In the genomic region with DNA sequence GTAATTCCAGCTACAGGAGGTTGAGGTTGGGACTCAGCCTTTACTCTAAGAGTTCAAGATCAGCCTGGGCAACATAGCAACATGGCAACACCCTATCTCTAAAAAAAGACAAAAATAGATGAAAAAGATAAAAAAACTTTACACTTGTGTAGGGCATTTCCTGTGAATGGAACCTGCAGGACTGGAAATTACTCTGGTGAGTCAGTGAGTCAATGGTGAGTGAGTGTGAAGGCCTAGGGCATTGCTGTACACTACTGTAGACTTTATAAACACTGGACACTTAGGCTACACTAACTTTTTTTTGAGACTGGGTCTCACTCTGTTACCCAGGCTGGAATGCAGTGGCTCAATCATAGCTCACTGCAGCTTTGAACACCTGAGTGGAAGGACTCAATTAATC, we compare ENCODE assay signal across 19 cellular contexts. TPM values are rescaled to one million over a fixed set of nuclear protein-coding genes. Genes with fewer than 3 reads are reported as not detected.
DNase-seq lines count a peak whose midpoint lies in the region; ATAC-seq, FAIRE-seq and TF ChIP-seq lines count a peak whose summit lies in the region.
"Had no signal": no experiment of that assay in that cellular context is flagged by ENCODE, and none has a peak within 500 bp of the region (broad histone marks: within the 10 kb centered on the region; RNA-seq: fewer than 3 reads in every experiment).

No MANE protein-coding gene starts in this region.

- peaks cover 47% of the 10 kb centered on the region for H3K4me1 ChIP-seq in A549
- H3K4me1 ChIP-seq: ascending aorta had no signal

- no peaks in the 10 kb centered on the region for H3K36me3 Mint-ChIP-seq in HFFc6 (ENCODE audit: low read depth)
- H3K36me3 Mint-ChIP-seq: naive B cell, WTC11 had no signal

- peak overlapping the region; percentile 71 for H3K27ac Mint-ChIP-seq in HFFc6
- H3K27ac Mint-ChIP-seq: dendritic cell treated with granulocyte-macrophage colony-stimulating factor and Interleukin-4, amounts not matched to agents 40 ng/mL and 50 ng/mL, for 4 days; naive B cell; WTC11 had no signal

- POLR2A ChIA-PET in A549 (lab: Yijun Ruan, JAX): no interaction called here

- peak overlapping the region; percentile 91 to 97; a peak in 5 of 6 replicates for H3K27ac ChIP-seq in A549
- H3K27ac ChIP-seq: ascending aorta had no signal

- H3K4me3 Mint-ChIP-seq in HFFc6: no peak overlapping the region
- H3K4me3 Mint-ChIP-seq: dendritic cell treated with granulocyte-macrophage colony-stimulating factor and Interleukin-4, amounts not matched to agents 40 ng/mL and 50 ng/mL, for 4 days; naive B cell; WTC11 had no signal

- H3K4me2 ChIP-seq in A549: peak overlapping the region; percentile 17; the same call in 1 of the 3 replicates

- no peak for TF ChIP-seq EP300 in A549 (IDR thresholded peaks at IDR 0.05)

- TF ChIP-seq POLR2A in A549 (IDR thresholded peaks at IDR 0.05; ENCODE audit: low read length): no peak

- DNase-seq in A549 (ENCODE audit: low read depth in 1 of 2, low spot score in 1 of 2) (no peak), HFFc6 (peak; percentile 85), amniotic epithelial cell (ENCODE audit: low read depth) (peak; percentile 80), foreskin fibroblast (peak; percentile 61 to 66), NCI-H2081 (lab: John Stamatoyannopoulos, UW) (no peak), NCI-H187 treated with DMSO at 0.1 percent for 48 hours (lab: John Stamatoyannopoulos, UW) (no peak), cerebellum (ENCODE audit: low spot score) (no peak)
- DNase-seq in activated naive CD4-positive, alpha-beta T cell (lab: John Stamatoyannopoulos, UW): no peak
- DNase-seq: activated effector memory CD4-positive, alpha-beta T cell treated with Interleukin-2 at 50 U/mL for 16 hours; COR-L47; naive B cell; NCI-H146; posterior cingulate gyrus had no signal

- TF ChIP-seq CTCF in A549 (IDR thresholded peaks at IDR 0.05) (no peak), HFFc6 (IDR thresholded peaks at IDR 0.05) (no peak), foreskin fibroblast (IDR thresholded peaks at IDR 0.05; ENCODE audit: low read depth, low read length) (no peak)

- CTCF ChIA-PET in A549 (lab: Yijun Ruan, JAX): interaction anchor here (1.4 to 1.9 kb wide), 3 partner anchors 9 to 28 kb away, joined by 4 to 5 read pairs (median 5); a partner anchor contains a TSS

- H3K27me3 Mint-ChIP-seq in HFFc6 (ENCODE audit: insufficient read depth): peaks cover 3% of the 10 kb centered on the region; the same call in 1 of the 2 replicates

- H3K9me3 ChIP-seq in A549: no peaks in the 10 kb centered on the region
- H3K9me3 ChIP-seq: ascending aorta had no signal

- TF ChIP-seq RAD21 in A549 (conservative IDR thresholded peaks at IDR 0.05 in 1 of 2, IDR thresholded peaks at IDR 0.05 in 1 of 2): no peak

- no peaks in the 10 kb centered on the region for H3K9me3 Mint-ChIP-seq in HFFc6
- H3K9me3 Mint-ChIP-seq: dendritic cell treated with granulocyte-macrophage colony-stimulating factor and Interleukin-4, amounts not matched to agents 40 ng/mL and 50 ng/mL, for 4 days; naive B cell had no signal

- H3K4me1 Mint-ChIP-seq in HFFc6 (ENCODE audit: low read depth): peaks cover 48% of the 10 kb centered on the region
- H3K4me1 Mint-ChIP-seq: naive B cell had no signal

- H3K4me3 ChIP-seq in A549 (no peak overlapping the region), foreskin fibroblast (ENCODE audit: low read depth in 1 of 2, low read length in 2 of 2) (no peak overlapping the region)
- H3K4me3 ChIP-seq: ascending aorta had no signal

- no peak for FAIRE-seq in A549 (lab: Jason Lieb, UNC)

- ATAC-seq in A549: no peak
- ATAC-seq: WTC11 had no signal

TF ChIP-seq in A549, 52 proteins besides CTCF, POLR2A, EP300 and RAD21:
- no peak for TF ChIP-seq PHF8 (IDR thresholded peaks at IDR 0.05; ENCODE audit: borderline replicate concordance, low read depth)
- TF ChIP-seq, protein P1, sequence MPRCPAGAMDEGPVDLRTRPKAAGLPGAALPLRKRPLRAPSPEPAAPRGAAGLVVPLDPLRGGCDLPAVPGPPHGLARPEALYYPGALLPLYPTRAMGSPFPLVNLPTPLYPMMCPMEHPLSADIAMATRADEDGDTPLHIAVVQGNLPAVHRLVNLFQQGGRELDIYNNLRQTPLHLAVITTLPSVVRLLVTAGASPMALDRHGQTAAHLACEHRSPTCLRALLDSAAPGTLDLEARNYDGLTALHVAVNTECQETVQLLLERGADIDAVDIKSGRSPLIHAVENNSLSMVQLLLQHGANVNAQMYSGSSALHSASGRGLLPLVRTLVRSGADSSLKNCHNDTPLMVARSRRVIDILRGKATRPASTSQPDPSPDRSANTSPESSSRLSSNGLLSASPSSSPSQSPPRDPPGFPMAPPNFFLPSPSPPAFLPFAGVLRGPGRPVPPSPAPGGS (IDR thresholded peaks at IDR 0.05): no peak
- no peak for TF ChIP-seq EHF (CRISPR knock-in tag; IDR thresholded peaks at IDR 0.05)
- TF ChIP-seq FOXS1 (CRISPR knock-in tag; IDR thresholded peaks at IDR 0.05): no peak
- no peak for TF ChIP-seq HOXB13 (CRISPR knock-in tag; IDR thresholded peaks at IDR 0.05; ENCODE audit: low read depth)
- TF ChIP-seq ZFP36 (IDR thresholded peaks at IDR 0.05; ENCODE audit: borderline replicate concordance, partially characterized antibody): no peak
- no peak for TF ChIP-seq FOSL2 (IDR thresholded peaks at IDR 0.05)
- TF ChIP-seq FOSL2 (CRISPR knock-in tag; IDR thresholded peaks at IDR 0.05): peak; percentile 19; the same call in 1 of the 2 replicates
TF ChIP-seq in A549: peak in this region for 1.

RNA-seq across cellular contexts. Expression of a gene that starts 19.5 kb away (rescaled TPM):
- polyA plus RNA-seq in A549 (2011; rRNA removed): 2.9 and 3.2 TPM in 2 replicates
- 10.5 and 13.8 TPM in 2 replicates for polyA plus RNA-seq in A549 (2012; cell fraction: cytosol; rRNA removed)
- polyA plus RNA-seq in A549 (2012; cell fraction: nucleus; rRNA removed): 24.0 and 29.6 TPM in 2 replicates
- 17.4 to 24.1 TPM (median 22.0 TPM) in 3 replicates for polyA plus RNA-seq in A549 (2017; fragmentation: RNase III; extraction: RNeasy Plus Mini Kit Qiagen cat#74134 plus additional on column Dnase treatment)
- 3.4 and 5.7 TPM in 2 replicates for polyA minus RNA-seq in A549 (2011; rRNA and poly(A)+ RNA removed)
- total RNA-seq in HFFc6 (2021; fragmentation: NEBNext Ultra II Directional; extraction: Animal tissue kit (Norgen Biotek cat#: 25700)): 1 to 10 TPM; 4.6 to 6.7 (median 4.9) TPM
- total RNA-seq in cerebellum: 1.4 TPM
- total RNA-seq: ascending aorta had no signal

RNA-seq across cellular contexts. Expression of a gene that starts 32.6 kb away (rescaled TPM):
- polyA plus RNA-seq in A549 (2011; rRNA removed): 0.09 and 0.19 TPM in 2 replicates
- polyA plus RNA-seq in A549 (2012; cell fraction: cytosol; rRNA removed): 0.07 and 0.14 TPM in 2 replicates
- polyA plus RNA-seq in A549 (2012; cell fraction: nucleus; rRNA removed): 1.2 and 1.9 TPM in 2 replicates
- 0.67 to 1.6 TPM (median 0.93 TPM) in 3 replicates for polyA plus RNA-seq in A549 (2017; fragmentation: RNase III; extraction: RNeasy Plus Mini Kit Qiagen cat#74134 plus additional on column Dnase treatment)
- 0.45 and 0.54 TPM in 2 replicates for polyA minus RNA-seq in A549 (2011; rRNA and poly(A)+ RNA removed)
- under 1 TPM; 0.09 to 0.64 (median 0.18) TPM for total RNA-seq in HFFc6 (2021; fragmentation: NEBNext Ultra II Directional; extraction: Animal tissue kit (Norgen Biotek cat#: 25700))
- total RNA-seq in cerebellum: 7.5 TPM
- total RNA-seq: ascending aorta, NCI-H460, subcutaneous adipose tissue had no signal
- polyA plus RNA-seq: liver had no signal

RNA-seq across cellular contexts. Expression of a gene that starts 35.3 kb away (rescaled TPM):
- polyA plus RNA-seq in A549 (2011; rRNA removed): 17.5 and 20.9 TPM in 2 replicates
- 45.2 and 47.7 TPM in 2 replicates for polyA plus RNA-seq in A549 (2012; cell fraction: cytosol; rRNA removed)
- 94.3 and 116 TPM in 2 replicates for polyA plus RNA-seq in A549 (2012; cell fraction: nucleus; rRNA removed)
- polyA plus RNA-seq in A549 (2017; fragmentation: RNase III; extraction: RNeasy Plus Mini Kit Qiagen cat#74134 plus additional on column Dnase treatment): 44.2 to 50.7 TPM (median 47.1 TPM) in 3 replicates
- 24.9 and 30.8 TPM in 2 replicates for polyA minus RNA-seq in A549 (2011; rRNA and poly(A)+ RNA removed)
- 10 to 100 TPM; 30.8 to 44.6 (median 38.5) TPM for total RNA-seq in HFFc6 (2021; fragmentation: NEBNext Ultra II Directional; extraction: Animal tissue kit (Norgen Biotek cat#: 25700))
- total RNA-seq in cerebellum: 14.5 TPM

Comparison
In these comparisons a context has a peak if more than half of its experiments do, and no peak if none do; other contexts are left out.
1. DNase-seq: peak in HFFc6 (single experiment), amniotic epithelial cell (single experiment) and foreskin fibroblast (2 of 2); none in A549 (0 of 2), NCI-H2081 (0 of 2), NCI-H187 treated with DMSO at 0.1 percent for 48 hours (single experiment), activated naive CD4-positive, alpha-beta T cell (0 of 4) and cerebellum (single experiment).